ENCODE assay signal across 14 cellular contexts in genomic region chr10:22610595-22610994, GRCh38.
A peak's percentile ranks its signal among the peaks of the same experiment; 100 is the strongest.
DNase-seq lines count a peak whose midpoint lies in the region; ATAC-seq and TF ChIP-seq lines count a peak whose summit lies in the region.
"Had no signal": no experiment of that assay in that cellular context is flagged by ENCODE, and none has a peak within 500 bp of the region (broad histone marks: within the 10 kb centered on the region; RNA-seq: fewer than 3 reads in every experiment).

No MANE protein-coding gene starts in this region.

- H3K36me3 Mint-ChIP-seq in activated CD4-positive, alpha-beta T cell treated with anti-CD3 and anti-CD28 coated beads, Interleukin-2, amount 10 ng/mL, durations not matched to agents 7 days and 5 days (ENCODE audit: low read depth), result peaks cover 60% of the 10 kb centered on the region
- H3K36me3 Mint-ChIP-seq in activated B cell treated with CpG ODN at 0.5 μM for 24 hours (ENCODE audit: low read depth), result peaks cover 44% of the 10 kb centered on the region

- H3K36me3 ChIP-seq in spleen, result peaks cover 0 to 52% (median 12%) of the 10 kb centered on the region in 6 donors

- ATAC-seq in activated B cell treated with CpG ODN at 0.5 μM for 24 hours (ENCODE audit: low read depth) (no peak), GM21717 (IDR thresholded peaks at IDR 0.05; ENCODE audit: unreplicated experiment) (no peak)

- H3K4me3 ChIP-seq in dorsolateral prefrontal cortex (no peak overlapping the region), spleen (no peak overlapping the region)
- H3K4me3 ChIP-seq: PC-9 had no signal

- TF ChIP-seq POLR2A in spleen (IDR thresholded peaks at IDR 0.05), result no peak

- peaks cover 50 to 100% (median 100%) of the 10 kb centered on the region in 6 donors for H3K4me1 ChIP-seq in spleen

- H3K4me1 Mint-ChIP-seq in activated CD4-positive, alpha-beta T cell treated with anti-CD3 and anti-CD28 coated beads, Interleukin-2, amount 10 ng/mL, durations not matched to agents 7 days and 5 days, result peaks cover 86% of the 10 kb centered on the region
- peaks cover 97% of the 10 kb centered on the region for H3K4me1 Mint-ChIP-seq in activated B cell treated with CpG ODN at 0.5 μM for 24 hours

- H3K27me3 Mint-ChIP-seq in activated CD4-positive, alpha-beta T cell treated with anti-CD3 and anti-CD28 coated beads, Interleukin-2, amount 10 ng/mL, durations not matched to agents 7 days and 5 days, result no peaks in the 10 kb centered on the region
- no peaks in the 10 kb centered on the region for H3K27me3 Mint-ChIP-seq in activated B cell treated with CpG ODN at 0.5 μM for 24 hours
- H3K27me3 Mint-ChIP-seq: progenitor cell of endocrine pancreas had no signal

- 64 to 83% (median 78%) methylated on average over 5 of the region's 5 CpGs for WGBS in spleen, 5 donors

- H3K9me3 ChIP-seq in spleen, result no peaks in the 10 kb centered on the region

- H3K4me3 Mint-ChIP-seq in activated CD4-positive, alpha-beta T cell treated with anti-CD3 and anti-CD28 coated beads, Interleukin-2, amount 10 ng/mL, durations not matched to agents 7 days and 5 days, result peak overlapping the region; percentile 72
- H3K4me3 Mint-ChIP-seq in activated B cell treated with CpG ODN at 0.5 μM for 24 hours, result peak overlapping the region; percentile 39

- no peaks in the 10 kb centered on the region for H3K27me3 ChIP-seq in dorsolateral prefrontal cortex
- H3K27me3 ChIP-seq in spleen (replicated peaks in 1 of 7), result no peaks in the 10 kb centered on the region

- intact Hi-C loops in activated B cell treated with CpG ODN at 0.5 μM for 24 hours (cut with micrococcal nuclease) (no loop called here), dorsolateral prefrontal cortex (cut with DNase I) (loop anchor here (5.0 to 10.0 kb wide), 2 partner anchors 38 to 374 kb away; no protein-coding TSS in a partner anchor), spleen (cut with DNase I; ENCODE audit: low total_unique reads) (no loop called here)

- H3K27ac ChIP-seq in dorsolateral prefrontal cortex (peak overlapping the region in 56 of 59 donors; percentile 13 to 98 (median 92)), spleen (peak overlapping the region; percentile 35 to 92 (median 78))
- H3K27ac ChIP-seq: PC-9 had no signal

- TF ChIP-seq CTCF in activated B cell treated with CpG ODN at 0.5 μM for 24 hours (IDR thresholded peaks at IDR 0.05) (no peak), dorsolateral prefrontal cortex (IDR thresholded peaks at IDR 0.05 in 54 of 56, conservative IDR thresholded peaks at IDR 0.05 in 2 of 56; ENCODE audit: low read depth in 1 of 56, partially characterized antibody in 56 of 56) (no peak), spleen (IDR thresholded peaks at IDR 0.05 in 8 of 11, conservative IDR thresholded peaks at IDR 0.05 in 3 of 11) (no peak)

- H3K9me3 Mint-ChIP-seq in activated CD4-positive, alpha-beta T cell treated with anti-CD3 and anti-CD28 coated beads, Interleukin-2, amount 10 ng/mL, durations not matched to agents 7 days and 5 days, result peaks cover 3% of the 10 kb centered on the region
- peaks cover 2% of the 10 kb centered on the region for H3K9me3 Mint-ChIP-seq in activated B cell treated with CpG ODN at 0.5 μM for 24 hours

- no peak for DNase-seq in activated CD4-positive, alpha-beta T cell treated with anti-CD3 and anti-CD28 coated beads, Interleukin-2, amount 10 ng/mL, durations not matched to agents 7 days and 5 days
- DNase-seq in activated CD4-positive, alpha-beta T cell treated with anti-CD3 and anti-CD28 coated beads, Interleukin-2, amount 50 U/mL, for 1 hour, result no peak
- DNase-seq in activated B cell treated with CpG ODN at 0.5 μM for 24 hours (no peak), dorsolateral prefrontal cortex (no peak), spleen (no peak), CD1c-positive myeloid dendritic cell (ENCODE audit: extremely low spot score) (no peak), AML-193 (lab: John Stamatoyannopoulos, UW) (no peak)
- DNase-seq: COR-L47, foreskin fibroblast, NCI-H526, PC-9, small intestine had no signal

- POLR2A ChIA-PET in activated CD4-positive, alpha-beta T cell treated with anti-CD3 and anti-CD28 coated beads, Interleukin-2, amount 10 ng/mL, durations not matched to agents 7 days and 5 days (lab: Charles Lee), result interaction anchor here (0.6 kb wide), 1 partner anchor 107 kb away, joined by 10 read pairs; no protein-coding TSS in a partner anchor
- POLR2A ChIA-PET in activated B cell treated with CpG ODN at 0.5 μM for 24 hours (lab: Charles Lee), result interaction anchor here (0.8 to 2.6 kb wide), 5 partner anchors 10 to 173 kb away, joined by 3 to 11 read pairs (median 4); partner anchors contain the start of gene PIP4K2A

- CTCF ChIA-PET in activated CD4-positive, alpha-beta T cell treated with anti-CD3 and anti-CD28 coated beads, Interleukin-2, amount 10 ng/mL, durations not matched to agents 7 days and 5 days (lab: Charles Lee), result interaction anchor here (0.6 to 2.2 kb wide), 9 partner anchors 9 to 979 kb away, joined by 3 to 8 read pairs (median 4); no protein-coding TSS in a partner anchor
- CTCF ChIA-PET in activated B cell treated with CpG ODN at 0.5 μM for 24 hours (lab: Charles Lee), result interaction anchor here (1.6 kb wide), 1 partner anchor 11 kb away, joined by 5 read pairs; no protein-coding TSS in a partner anchor

- peak overlapping the region; percentile 88 for H3K27ac Mint-ChIP-seq in activated CD4-positive, alpha-beta T cell treated with anti-CD3 and anti-CD28 coated beads, Interleukin-2, amount 10 ng/mL, durations not matched to agents 7 days and 5 days
- peak overlapping the region; percentile 87 for H3K27ac Mint-ChIP-seq in activated B cell treated with CpG ODN at 0.5 μM for 24 hours
- H3K27ac Mint-ChIP-seq: progenitor cell of endocrine pancreas had no signal

Comparison
In these comparisons a context has a peak if more than half of its experiments do, and no peak if none do; other contexts are left out.
1. intact Hi-C loops: an anchor here in dorsolateral prefrontal cortex (5.0 to 10.0 kb wide); none called in activated B cell treated with CpG ODN at 0.5 μM for 24 hours and spleen.